Comparison of ENCODE assay signal across 8 cellular contexts in the genomic region with DNA sequence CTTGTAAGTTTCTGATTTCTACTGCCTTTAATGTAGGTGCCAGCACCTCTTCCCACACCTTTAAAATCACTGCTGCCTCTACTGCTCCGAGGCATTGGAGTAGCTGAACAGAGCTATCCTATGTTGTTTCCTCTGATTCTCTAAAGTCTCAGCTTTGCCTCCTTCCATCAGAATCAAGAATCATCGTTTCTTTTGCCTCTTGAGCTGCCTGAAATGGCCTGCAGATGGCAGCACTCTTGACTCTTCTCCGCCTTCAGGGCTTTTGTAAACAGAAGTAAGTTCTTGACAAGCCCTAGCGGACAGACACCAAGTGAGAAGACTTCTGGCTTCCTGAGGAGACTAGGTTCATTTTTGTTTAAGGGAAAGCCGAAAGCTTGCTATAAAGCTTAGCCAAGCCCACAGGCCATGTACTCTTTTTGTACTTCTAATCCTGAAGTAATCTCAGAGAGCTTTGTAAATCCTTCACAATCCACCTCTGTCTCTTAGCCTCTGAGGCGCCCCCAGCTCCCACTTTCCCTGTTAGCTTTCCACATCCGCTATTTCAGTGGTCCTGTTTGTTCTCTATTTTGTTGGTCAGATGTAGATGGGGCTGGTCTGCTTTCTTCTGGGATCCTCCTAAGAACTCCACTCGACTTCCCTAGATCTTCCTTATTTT. TPM values are rescaled to one million over a fixed set of nuclear protein-coding genes. Genes with fewer than 3 reads are reported as not detected.
DNase-seq lines count a peak whose midpoint lies in the region; ATAC-seq, FAIRE-seq and TF ChIP-seq lines count a peak whose summit lies in the region.

No MANE protein-coding gene starts in this region.

- peak; percentile 94 for ATAC-seq in HG02852 (IDR thresholded peaks at IDR 0.05; ENCODE audit: unreplicated experiment)

- no peak overlapping the region for H3K4me3 ChIP-seq in dorsolateral prefrontal cortex

- FAIRE-seq in A204.1 (lab: Jason Lieb, UNC) = peak; percentile 88

- H3K27me3 ChIP-seq in dorsolateral prefrontal cortex = no peaks in the 10 kb centered on the region

- in situ Hi-C loops in GM13977 (cut with MboI; ENCODE audit: low pct_unique_long_range_greater_than_20kb, low sequenced_read_pairs, unreplicated experiment) = loop anchor here (25.0 kb wide), 1 partner anchor 464 kb away; no protein-coding TSS in a partner anchor

- TF ChIP-seq CTCF in GM13977 (IDR thresholded peaks at IDR 0.05; ENCODE audit: extremely low read depth, insufficient read depth, missing control alignments) = peak; percentile 88
- peak; percentile 39 to 82 (median 71) for TF ChIP-seq CTCF in dorsolateral prefrontal cortex (IDR thresholded peaks at IDR 0.05 in 54 of 56, conservative IDR thresholded peaks at IDR 0.05 in 2 of 56; ENCODE audit: low read depth in 1 of 56, partially characterized antibody in 56 of 56)

- no peak overlapping the region for H3K27ac ChIP-seq in dorsolateral prefrontal cortex

- DNase-seq in GM13977 (ENCODE audit: low spot score) (peak; percentile 64), NCI-H226 (peak; percentile 16), dorsolateral prefrontal cortex (peak in 8 of 10 donors; percentile 16 to 60 (median 46)), medulla oblongata (ENCODE audit: extremely low spot score) (peak; percentile 76)
- DNase-seq in activated CD4-positive, alpha-beta T cell treated with anti-CD3 and anti-CD28 coated beads for 48 hours = peak; percentile 74
- peak; percentile 17 to 30 for DNase-seq in stimulated activated CD8-positive, alpha-beta memory T cell treated with anti-CD3 and anti-CD28 coated beads, Interleukin-2, amount 100 ng/mL, for 1 hour (ENCODE audit: low read depth in 2 of 2)

- intact Hi-C loops in dorsolateral prefrontal cortex (cut with DNase I) = loop anchor here (5.0 to 10.0 kb wide), 4 partner anchors 154 to 666 kb away; no protein-coding TSS in a partner anchor

RNA-seq across cellular contexts. Expression of gene GTF3C3, which starts 48.4 kb away (rescaled TPM):
- 10 to 100 TPM; 24.0 to 62.8 (median 39.8) TPM for total RNA-seq in dorsolateral prefrontal cortex

RNA-seq across cellular contexts. Expression of gene C2orf66, which starts 58.1 kb away (rescaled TPM):
- 1 to 10 TPM in 4 of 120 experiments, under 1 TPM in 65, not detected in 51; 0.24 to 2.8 (median 0.42) TPM for total RNA-seq in dorsolateral prefrontal cortex

Comparison
In these comparisons a context has a peak if more than half of its experiments do, and no peak if none do; other contexts are left out.
1. DNase-seq: peak in every context shown above with its lines; median percentile 76 in medulla oblongata; 74 in activated CD4-positive, alpha-beta T cell treated with anti-CD3 and anti-CD28 coated beads for 48 hours; 64 in GM13977; 46 in dorsolateral prefrontal cortex; 24 in stimulated activated CD8-positive, alpha-beta memory T cell treated with anti-CD3 and anti-CD28 coated beads, Interleukin-2, amount 100 ng/mL, for 1 hour; 16 in NCI-H226.